In genomic region chr11:97610854-97611253, GRCh38 we compare ENCODE assay signal across 24 cellular contexts.
DNase-seq lines count a peak whose midpoint lies in the region; ATAC-seq and TF ChIP-seq lines count a peak whose summit lies in the region.
"Had no signal": no experiment of that assay in that cellular context is flagged by ENCODE, and none has a peak within 500 bp of the region (broad histone marks: within the 10 kb centered on the region; RNA-seq: fewer than 3 reads in every experiment).

No MANE protein-coding gene starts in this region.

- CTCF ChIA-PET in PC-3 (lab: Charles Lee) = no interaction called here

- no peaks in the 10 kb centered on the region for H3K4me1 Mint-ChIP-seq in endodermal cell
- H3K4me1 Mint-ChIP-seq: CD8-positive, alpha-beta memory T cell; T-cell had no signal

- no peaks in the 10 kb centered on the region; the same call in 1 of the 2 replicates for H3K9me3 ChIP-seq in PC-3 (ENCODE audit: low read length)
- H3K9me3 ChIP-seq in endodermal cell (ENCODE audit: control insufficient read depth, low read length) = peaks cover 46% of the 10 kb centered on the region
- H3K9me3 ChIP-seq: MG63, SK-N-SH had no signal

- H3K4me1 ChIP-seq in PC-3 (ENCODE audit: insufficient read depth, low read length) (no peaks in the 10 kb centered on the region), endodermal cell (ENCODE audit: control insufficient read depth, insufficient read depth, low read length) (no peaks in the 10 kb centered on the region)
- H3K4me1 ChIP-seq: BLaER1, Peyer's patch had no signal

- peak; percentile 15 to 54 for DNase-seq in NCI-H526 (lab: John Stamatoyannopoulos, UW)
- no peak for DNase-seq in NCI-H526 treated with DMSO at 0.1 percent for 48 hours (lab: John Stamatoyannopoulos, UW)
- peak; percentile 6 for DNase-seq in PC-3
- DNase-seq in endodermal cell = no peak
- no peak for DNase-seq in activated CD4-positive, CD25-positive, alpha-beta regulatory T cell (lab: John Stamatoyannopoulos, UW)
- no peak for DNase-seq in activated naive CD4-positive, alpha-beta T cell treated with Interleukin-2 at 50 U/mL for 16 hours
- DNase-seq: CD8-positive, alpha-beta memory T cell; GF-D8; GOT3; MG63; NCI-H1105; NCI-H1930; NCI-H2171; NCI-H446 treated with DMSO at 0.1 percent for 48 hours; NCI-H82; Peyer's patch; Right ventricle myocardium superior; SK-N-SH; T-cell had no signal

- H3K4me2 ChIP-seq in PC-3 (ENCODE audit: low read length) = no peak overlapping the region
- H3K4me2 ChIP-seq: BLaER1, KMS-11, SK-N-SH had no signal

- H4K20me1 ChIP-seq in PC-3 (ENCODE audit: low read length) = no peaks in the 10 kb centered on the region
- H4K20me1 ChIP-seq: BLaER1 had no signal

- H3K27ac ChIP-seq in PC-3 (ENCODE audit: low read length) (no peak overlapping the region), endodermal cell (ENCODE audit: low read depth, low read length) (no peak overlapping the region)
- H3K27ac ChIP-seq: 22Rv1, BLaER1, KMS-11, Peyer's patch had no signal

- H3F3A ChIP-seq in PC-3 (ENCODE audit: low read length, unreplicated experiment) = no peaks in the 10 kb centered on the region

- H3K27ac Mint-ChIP-seq in endodermal cell = no peak overlapping the region
- H3K27ac Mint-ChIP-seq: CD8-positive, alpha-beta memory T cell; T-cell had no signal

- no peaks in the 10 kb centered on the region for H3K9me2 ChIP-seq in PC-3 (replicated peaks; ENCODE audit: low read length)
- H3K9me2 ChIP-seq: SK-N-SH had no signal

- no TSS peak for BruUV-seq in PC-3 (replicated peaks; lab: Mats Ljungman, UMichigan)

- H3K4me3 ChIP-seq in PC-3 (ENCODE audit: low read length) = no peak overlapping the region
- H3K4me3 ChIP-seq in endodermal cell (ENCODE audit: low read length) = peak overlapping the region; percentile 33
- H3K4me3 ChIP-seq: BLaER1, MG63, Peyer's patch had no signal

- POLR2A ChIA-PET in PC-3 (lab: Charles Lee; ENCODE audit: unreplicated experiment) = no interaction called here

- H3K4me3 Mint-ChIP-seq in endodermal cell = no peak overlapping the region
- H3K4me3 Mint-ChIP-seq: CD8-positive, alpha-beta memory T cell; T-cell had no signal

- H3K27me3 ChIP-seq in PC-3 (ENCODE audit: low read length) = no peaks in the 10 kb centered on the region
- no peaks in the 10 kb centered on the region for H3K27me3 ChIP-seq in endodermal cell (ENCODE audit: control insufficient read depth, insufficient read depth, low read length, poor library complexity, severe bottlenecking)
- H3K27me3 ChIP-seq: BLaER1, MG63, Peyer's patch had no signal

- no peak overlapping the region for H3K9ac ChIP-seq in PC-3 (ENCODE audit: low read length)
- H3K9ac ChIP-seq in endodermal cell (ENCODE audit: extremely low read depth, low read length, poor library complexity, severe bottlenecking) = no peak overlapping the region
- H3K9ac ChIP-seq: BLaER1, KMS-11, SK-N-SH had no signal

- ATAC-seq in GM18868 (IDR thresholded peaks at IDR 0.05; ENCODE audit: unreplicated experiment) (peak; percentile 52), PC-3 (no peak), HG02852 (IDR thresholded peaks at IDR 0.05; ENCODE audit: unreplicated experiment) (no peak)

- intact Hi-C loops in PC-3 (cut with micrococcal nuclease) = no loop called here

- TF ChIP-seq CTCF in PC-3 (conservative IDR thresholded peaks at IDR 0.05; ENCODE audit: low read depth, low read length) = peak; percentile 35
- TF ChIP-seq CTCF in endodermal cell (conservative IDR thresholded peaks at IDR 0.05) = no peak

- no peak overlapping the region for H2AFZ ChIP-seq in PC-3 (ENCODE audit: low read length)

- H3K36me3 ChIP-seq in PC-3 (ENCODE audit: low read depth, low read length) = no peaks in the 10 kb centered on the region
- H3K36me3 ChIP-seq in endodermal cell (ENCODE audit: control insufficient read depth, insufficient read depth, low read length) = no peaks in the 10 kb centered on the region
- H3K36me3 ChIP-seq: BLaER1, MG63, Peyer's patch had no signal

- no peaks in the 10 kb centered on the region for H3K79me2 ChIP-seq in PC-3 (ENCODE audit: low read length)

- H3K27me3 Mint-ChIP-seq in endodermal cell (ENCODE audit: insufficient read depth) = no peaks in the 10 kb centered on the region
- H3K27me3 Mint-ChIP-seq: CD8-positive, alpha-beta memory T cell; T-cell had no signal

- H3K9me3 Mint-ChIP-seq in endodermal cell = peaks cover 35% of the 10 kb centered on the region

- WGBS in endodermal cell (ENCODE audit: insufficient coverage in 1 of 2, insufficient read length in 1 of 2), 2 experiments = 92 to 93% methylated on average over 2 to 5 of the region's 5 CpGs

- peaks cover 20% of the 10 kb centered on the region for H3K36me3 Mint-ChIP-seq in endodermal cell (ENCODE audit: low read depth)
- H3K36me3 Mint-ChIP-seq: CD8-positive, alpha-beta memory T cell; T-cell had no signal

Comparison
In these comparisons a context has a peak if more than half of its experiments do, and no peak if none do; other contexts are left out.
1. DNase-seq: peak in NCI-H526 (2 of 2) and PC-3 (single experiment); none in NCI-H526 treated with DMSO at 0.1 percent for 48 hours (single experiment), endodermal cell (single experiment), activated CD4-positive, CD25-positive, alpha-beta regulatory T cell (0 of 4) and activated naive CD4-positive, alpha-beta T cell treated with Interleukin-2 at 50 U/mL for 16 hours (single experiment).